In genomic region chr1:169733924-169734323, GRCh38 we compare ENCODE assay signal across 40 cellular contexts. TPM values are rescaled to one million over a fixed set of nuclear protein-coding genes. Genes with fewer than 3 reads are reported as not detected.
"Had no signal": no experiment of that assay in that cellular context is flagged by ENCODE, and none has a peak within 500 bp of the region (broad histone marks: within the 10 kb centered on the region; RNA-seq: fewer than 3 reads in every experiment).

TSS of gene SELE (minus strand) at chr1:169734079. CDS start at chr1:169733612, 467 bp downstream.

- H3K9me3 ChIP-seq: adrenal gland, Peyer's patch, SJSA1, SK-N-SH had no signal

- H3K27ac Mint-ChIP-seq: activated CD4-positive, alpha-beta T cell treated with anti-CD3 and anti-CD28 coated beads for 36 hours; activated CD4-positive, alpha-beta T cell treated with anti-CD3 and anti-CD28 coated beads, Interleukin-2, amount 10 ng/mL, durations not matched to agents 7 days and 5 days; activated CD8-positive, alpha-beta T cell treated with anti-CD3 and anti-CD28 coated beads, Interleukin-2, amount 10 ng/mL, durations not matched to agents 7 days and 5 days; activated naive CD4-positive, alpha-beta T cell treated with anti-CD3 and anti-CD28 coated beads for 36 hours; activated naive CD4-positive, alpha-beta T cell treated with anti-CD3 and anti-CD28 coated beads, Interleukin-2, amount 50 U/mL, for 72 hours; activated T-helper 1 cell treated with anti-CD3 and anti-CD28 coated beads, Interleukin-12 subunit alpha, Interleukin-12 subunit beta, Interleukin-2, Interleukin-4 antibody, amounts not matched to agents 30 ng/mL and 10 ng/mL and 1 ng/mL, durations not matched to agents 14 hours and 24 hours and 36 hours; brain; T-helper 1 cell treated with Interleukin-12 subunit alpha and Interleukin-12 subunit beta and Interleukin-4 antibody, amounts not matched to agents 30 μg/mL and 1 μg/mL, for 36 hours; T-helper 2 cell treated with Interferon-gamma antibody and Interleukin-4, amounts not matched to agents 5 μg/mL and 100 μg/mL, for 36 hours; WTC11 had no signal

- H3K4me3 Mint-ChIP-seq: activated CD4-positive, alpha-beta T cell treated with anti-CD3 and anti-CD28 coated beads for 36 hours; activated CD4-positive, alpha-beta T cell treated with anti-CD3 and anti-CD28 coated beads, Interleukin-2, amount 10 ng/mL, durations not matched to agents 7 days and 5 days; activated CD8-positive, alpha-beta T cell treated with anti-CD3 and anti-CD28 coated beads, Interleukin-2, amount 10 ng/mL, durations not matched to agents 7 days and 5 days; activated naive CD4-positive, alpha-beta T cell treated with anti-CD3 and anti-CD28 coated beads for 36 hours; activated T-cell treated with anti-CD3 and anti-CD28 coated beads, Interleukin-2, amount 50 U/mL, for 4 hours; activated T-helper 1 cell treated with anti-CD3 and anti-CD28 coated beads, Interleukin-12 subunit alpha, Interleukin-12 subunit beta, Interleukin-2, Interleukin-4 antibody, amounts not matched to agents 30 ng/mL and 10 ng/mL and 1 ng/mL, durations not matched to agents 14 hours and 24 hours and 36 hours; brain; T-helper 1 cell treated with Interleukin-12 subunit alpha and Interleukin-12 subunit beta and Interleukin-4 antibody, amounts not matched to agents 30 μg/mL and 1 μg/mL, for 36 hours; T-helper 2 cell treated with Interferon-gamma antibody and Interleukin-4, amounts not matched to agents 5 μg/mL and 100 μg/mL, for 36 hours; WTC11 had no signal

- H3K36me3 Mint-ChIP-seq: activated naive CD4-positive, alpha-beta T cell treated with anti-CD3 and anti-CD28 coated beads, Interleukin-2, amount 50 U/mL, for 72 hours; brain; WTC11 had no signal

- H3K9me3 Mint-ChIP-seq: activated CD4-positive, alpha-beta T cell treated with anti-CD3 and anti-CD28 coated beads, Interleukin-2, amount 10 ng/mL, durations not matched to agents 7 days and 5 days; activated naive CD4-positive, alpha-beta T cell treated with anti-CD3 and anti-CD28 coated beads for 36 hours; activated naive CD4-positive, alpha-beta T cell treated with anti-CD3 and anti-CD28 coated beads, Interleukin-2, amount 50 U/mL, for 72 hours; activated T-cell treated with anti-CD3 and anti-CD28 coated beads, Interleukin-2, amount 50 U/mL, for 4 hours; activated T-helper 1 cell treated with anti-CD3 and anti-CD28 coated beads, Interleukin-12 subunit alpha, Interleukin-12 subunit beta, Interleukin-2, Interleukin-4 antibody, amounts not matched to agents 30 ng/mL and 10 ng/mL and 1 ng/mL, durations not matched to agents 14 hours and 24 hours and 36 hours; brain; T-helper 1 cell treated with Interleukin-12 subunit alpha and Interleukin-12 subunit beta and Interleukin-4 antibody, amounts not matched to agents 30 μg/mL and 1 μg/mL, for 36 hours; T-helper 2 cell treated with Interferon-gamma antibody and Interleukin-4, amounts not matched to agents 5 μg/mL and 100 μg/mL, for 36 hours; WTC11 had no signal

- H3K4me3 ChIP-seq: adrenal gland, Peyer's patch, SJSA1 had no signal

- ATAC-seq: activated CD4-positive, alpha-beta T cell treated with anti-CD3 and anti-CD28 coated beads for 36 hours; activated CD4-positive, CD25-positive, alpha-beta regulatory T cell treated with anti-CD3 and anti-CD28 coated beads, Interleukin-2, amount 50 U/mL, for 24 hours; activated CD8-positive, alpha-beta T cell treated with anti-CD3 and anti-CD28 coated beads, Interleukin-2, amount 10 ng/mL, durations not matched to agents 7 days and 5 days; activated naive CD4-positive, alpha-beta T cell treated with anti-CD3 and anti-CD28 coated beads, Interleukin-2, amount 50 U/mL, for 72 hours; activated T-cell treated with anti-CD3 and anti-CD28 coated beads, Interleukin-2, amount 50 U/mL, for 4 hours; PC-3; WTC11 had no signal

- H3K27me3 ChIP-seq: adrenal gland, Peyer's patch, SJSA1 had no signal

- H3K4me1 Mint-ChIP-seq: activated CD4-positive, alpha-beta T cell treated with anti-CD3 and anti-CD28 coated beads for 36 hours; activated CD4-positive, alpha-beta T cell treated with anti-CD3 and anti-CD28 coated beads, Interleukin-2, amount 10 ng/mL, durations not matched to agents 7 days and 5 days; brain had no signal

- DNase-seq: activated CD4-positive, alpha-beta T cell treated with anti-CD3 and anti-CD28 coated beads for 36 hours; activated CD4-positive, alpha-beta T cell treated with anti-CD3 and anti-CD28 coated beads, Interleukin-2, amount 10 ng/mL, durations not matched to agents 7 days and 5 days; activated CD4-positive, alpha-beta T cell treated with anti-CD3 and anti-CD28 coated beads, Interleukin-2, amount 50 U/mL, for 48 hours; activated CD8-positive, alpha-beta memory T cell treated with anti-CD3 and anti-CD28 coated beads, Interleukin-2, amount 50 U/mL, for 4 hours; activated CD8-positive, alpha-beta T cell treated with anti-CD3 and anti-CD28 coated beads, Interleukin-2, amount 10 ng/mL, durations not matched to agents 7 days and 5 days; activated gamma-delta T cell treated with Interleukin-2 at 50 U/mL for 16 hours; activated naive CD4-positive, alpha-beta T cell treated with anti-CD3 and anti-CD28 coated beads for 36 hours; activated T-cell treated with anti-CD3 and anti-CD28 coated beads for 4 hours; activated T-cell treated with anti-CD3 and anti-CD28 coated beads, Interleukin-2, amount 50 U/mL, for 4 hours; adrenal gland; central memory CD4-positive, alpha-beta T cell; MM.1S; MV-4-11; NCI-H1092 treated with DMSO at 0.1 percent for 48 hours; NCI-H1417; NCI-H146; NCI-H187 treated with DMSO at 0.1 percent for 48 hours; NCI-H2081; NCI-H226; NCI-H446 treated with DMSO at 0.1 percent for 48 hours; NCI-H524; NCI-H748 treated with DMSO at 0.1 percent for 48 hours; NK-92 treated with Interleukin-12 subunit alpha and Interleukin-12 subunit beta, amount 100 ng/mL, for 24 hours; Peyer's patch; RPMI8226; SHP77 treated with DMSO at 0.1 percent for 48 hours; SK-N-SH had no signal

- H3K9ac ChIP-seq: KMS-11, SK-N-SH had no signal

- H3K27ac ChIP-seq: adrenal gland, KMS-11, Peyer's patch, SJSA1 had no signal

- H3K4me1 ChIP-seq: adrenal gland, Peyer's patch had no signal

- H3K36me3 ChIP-seq: adrenal gland, Peyer's patch, SJSA1 had no signal

- H3K4me2 ChIP-seq: KMS-11, SK-N-SH had no signal

RNA-seq across cellular contexts. Expression of gene SELE, which starts in this region (rescaled TPM):
- total RNA-seq: activated CD4-positive, alpha-beta T cell treated with anti-CD3 and anti-CD28 coated beads for 36 hours; activated CD4-positive, alpha-beta T cell treated with anti-CD3 and anti-CD28 coated beads, Interleukin-2, amount 10 ng/mL, durations not matched to agents 7 days and 5 days; activated CD8-positive, alpha-beta T cell treated with anti-CD3 and anti-CD28 coated beads, Interleukin-2, amount 10 ng/mL, durations not matched to agents 7 days and 5 days; activated naive CD4-positive, alpha-beta T cell treated with anti-CD3 and anti-CD28 coated beads for 36 hours; activated naive CD4-positive, alpha-beta T cell treated with anti-CD3 and anti-CD28 coated beads, Interleukin-2, amount 50 U/mL, for 72 hours; activated T-cell treated with anti-CD3 and anti-CD28 coated beads, Interleukin-2, amount 50 U/mL, for 4 hours; activated T-helper 1 cell treated with anti-CD3 and anti-CD28 coated beads, Interleukin-12 subunit alpha, Interleukin-12 subunit beta, Interleukin-2, Interleukin-4 antibody, amounts not matched to agents 30 ng/mL and 10 ng/mL and 1 ng/mL, durations not matched to agents 14 hours and 24 hours and 36 hours; astrocyte; bronchial epithelial cell; LHCN-M2; PC-3; WTC11 had no signal
